ENCODE assay signal across 19 cellular contexts in genomic region chr3:52784021-52784621, GRCh38. TPM values are rescaled to one million over a fixed set of nuclear protein-coding genes. Genes with fewer than 3 reads are reported as not detected.
"Had no signal": no experiment of that assay in that cellular context is flagged by ENCODE, and none has a peak within 500 bp of the region (broad histone marks: within the 10 kb centered on the region; RNA-seq: fewer than 3 reads in every experiment).

No MANE protein-coding gene starts in this region.

- H3K4me3 ChIP-seq: cardiac muscle cell, dorsolateral prefrontal cortex, stomach, testis had no signal

- DNase-seq: activated CD4-positive, alpha-beta T cell treated with anti-CD3 and anti-CD28 coated beads, Interleukin-2, amount 50 U/mL, for 48 hours; amygdala; foreskin melanocyte; mesendoderm; stimulated activated CD4-positive, alpha-beta T cell treated with anti-CD3 and anti-CD28 coated beads, Interleukin-15, amount 100 ng/mL, for 24 hours; stimulated activated CD4-positive, alpha-beta T cell treated with anti-CD3 and anti-CD28 coated beads, Interleukin-2, amount 100 ng/mL, for 48 hours; stomach; T1000; testis had no signal

- H3K27me3 ChIP-seq: testis had no signal

- H3K4me1 ChIP-seq: stomach, testis had no signal

- H3K27me3 Mint-ChIP-seq: activated naive CD8-positive, alpha-beta T cell had no signal

- ATAC-seq: activated CD4-positive, CD25-positive, alpha-beta regulatory T cell treated with anti-CD3 and anti-CD28 coated beads, Interleukin-2, amount 50 U/mL, for 24 hours; naive thymus-derived CD8-positive, alpha-beta T cell had no signal

- H3K36me3 Mint-ChIP-seq: activated naive CD8-positive, alpha-beta T cell; naive thymus-derived CD8-positive, alpha-beta T cell; type B pancreatic cell had no signal

- H3K9me3 Mint-ChIP-seq: naive thymus-derived CD8-positive, alpha-beta T cell; type B pancreatic cell had no signal

- H3K27ac ChIP-seq: cardiac muscle cell, dorsolateral prefrontal cortex, stomach, testis had no signal

- H3K36me3 ChIP-seq: cardiac muscle cell, stomach had no signal

- H3K9me3 ChIP-seq: stomach, testis had no signal

- H3K4me3 Mint-ChIP-seq: activated naive CD8-positive, alpha-beta T cell; naive thymus-derived CD8-positive, alpha-beta T cell; type B pancreatic cell had no signal

- H3K27ac Mint-ChIP-seq: activated naive CD8-positive, alpha-beta T cell; type B pancreatic cell had no signal

RNA-seq across cellular contexts. Expression of gene ITIH1, which starts 6.7 kb away (rescaled TPM):
- total RNA-seq: cardiac muscle cell; epithelial cell of proximal tubule; naive thymus-derived CD8-positive, alpha-beta T cell; renal cortical epithelial cell; stomach; T-helper 1 cell treated with Interleukin-12 subunit alpha and Interleukin-12 subunit beta and Interleukin-4 antibody, amounts not matched to agents 30 ng/mL and 1 ng/mL, for 36 hours had no signal
- polyA plus RNA-seq: keratinocyte; naive thymus-derived CD8-positive, alpha-beta T cell had no signal

RNA-seq across cellular contexts. Expression of gene ITIH3, which starts 10.5 kb away (rescaled TPM):
- total RNA-seq: epithelial cell of proximal tubule; naive thymus-derived CD8-positive, alpha-beta T cell; renal cortical epithelial cell; T-helper 1 cell treated with Interleukin-12 subunit alpha and Interleukin-12 subunit beta and Interleukin-4 antibody, amounts not matched to agents 30 ng/mL and 1 ng/mL, for 36 hours had no signal
- polyA plus RNA-seq: keratinocyte had no signal

RNA-seq across cellular contexts. Expression of gene ITIH4, which starts 46.4 kb away (rescaled TPM):
- total RNA-seq: epithelial cell of proximal tubule had no signal

RNA-seq across cellular contexts. Expression of gene MUSTN1, which starts 50.7 kb away (rescaled TPM):
- total RNA-seq: cardiac muscle cell, epithelial cell of proximal tubule, renal cortical epithelial cell had no signal
- polyA plus RNA-seq: cardiac muscle cell, keratinocyte had no signal
